In the genomic region with DNA sequence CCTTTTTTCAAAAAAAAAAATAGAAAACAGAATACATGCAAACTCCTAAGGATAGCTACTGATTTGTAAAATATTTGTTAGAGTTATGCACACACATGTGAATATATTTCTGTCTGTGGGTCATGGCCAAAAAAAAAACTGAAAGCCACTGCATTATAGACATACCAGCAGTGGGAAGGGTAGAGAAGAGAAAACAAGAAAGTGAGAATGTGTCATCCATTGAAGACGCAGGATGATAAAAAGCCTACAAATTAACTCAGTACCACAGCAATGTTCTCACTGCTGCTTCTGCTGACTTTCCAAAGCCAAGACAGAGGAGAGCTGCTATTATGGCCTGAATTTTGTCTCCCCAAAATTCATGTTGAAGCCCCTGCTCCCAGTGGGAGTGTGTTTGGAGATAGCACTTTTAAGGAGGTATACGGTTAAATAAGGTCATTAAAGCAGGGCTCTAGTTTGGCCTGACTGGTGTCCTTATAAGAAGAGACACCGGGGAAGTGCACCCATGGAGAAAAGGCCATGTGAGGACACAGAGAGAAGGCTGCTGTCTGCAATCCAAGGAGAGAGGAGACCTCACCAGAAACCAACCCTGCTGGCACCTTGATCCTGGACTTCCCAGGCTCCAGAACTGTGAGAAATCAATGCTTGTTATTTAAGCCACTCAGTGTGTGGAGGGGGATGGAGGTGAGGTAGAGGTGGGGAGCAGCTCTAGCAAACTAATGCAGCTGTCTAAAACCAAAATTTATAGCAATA, we compare ENCODE assay signal across 10 cellular contexts.
DNase-seq lines count a peak whose midpoint lies in the region; ATAC-seq and TF ChIP-seq lines count a peak whose summit lies in the region.
"Had no signal": no experiment of that assay in that cellular context is flagged by ENCODE, and none has a peak within 500 bp of the region (broad histone marks: within the 10 kb centered on the region; RNA-seq: fewer than 3 reads in every experiment).

No MANE protein-coding gene starts in this region.

- no peak overlapping the region for H3K27ac Mint-ChIP-seq in CD8-positive, alpha-beta T cell

- TF ChIP-seq CTCF in GM13976 (IDR thresholded peaks at IDR 0.05; ENCODE audit: borderline replicate concordance, control extremely low read depth, extremely low read depth, insufficient read depth, missing control alignments) (no peak), fibroblast of the aortic adventitia (IDR thresholded peaks at IDR 0.05; ENCODE audit: insufficient read depth, low read length) (no peak)
- TF ChIP-seq CTCF in CD8-positive, alpha-beta T cell (IDR thresholded peaks at IDR 0.05): no peak

- H3K9me3 Mint-ChIP-seq in CD8-positive, alpha-beta T cell: no peaks in the 10 kb centered on the region

- POLR2A ChIA-PET in CD8-positive, alpha-beta T cell (lab: Charles Lee): interaction anchor here (1.1 kb wide), 1 partner anchor 20 kb away, joined by 3 read pairs; no protein-coding TSS in a partner anchor

- H3K4me3 Mint-ChIP-seq in CD8-positive, alpha-beta T cell: no peak overlapping the region

- H3K27me3 Mint-ChIP-seq in CD8-positive, alpha-beta T cell (ENCODE audit: low read depth): no peaks in the 10 kb centered on the region

- no peaks in the 10 kb centered on the region for H3K36me3 Mint-ChIP-seq in CD8-positive, alpha-beta T cell

- CTCF ChIA-PET in CD8-positive, alpha-beta T cell (lab: Charles Lee): no interaction called here

- no peaks in the 10 kb centered on the region for H3K36me3 ChIP-seq in CD8-positive, alpha-beta T cell (ENCODE audit: insufficient read depth, low read length)
- H3K36me3 ChIP-seq: ascending aorta had no signal

- no peaks in the 10 kb centered on the region for H3K4me1 Mint-ChIP-seq in CD8-positive, alpha-beta T cell (ENCODE audit: low read depth)

- H3K4me3 ChIP-seq in fibroblast of the aortic adventitia (ENCODE audit: low read depth, low read length) (no peak overlapping the region), skin epidermis (no peak overlapping the region)
- H3K4me3 ChIP-seq in CD8-positive, alpha-beta T cell (ENCODE audit: low read depth, low read length): no peak overlapping the region
- H3K4me3 ChIP-seq: ascending aorta had no signal

- intact Hi-C loops in CD8-positive, alpha-beta T cell (cut with DNase I, micrococcal nuclease): no loop called here

- no peaks in the 10 kb centered on the region for H3K27me3 ChIP-seq in CD8-positive, alpha-beta T cell (ENCODE audit: insufficient read depth, low read length)
- H3K27me3 ChIP-seq: ascending aorta had no signal

- in situ Hi-C loops in GM13976 (cut with MboI; ENCODE audit: low sequenced_read_pairs, unreplicated experiment): no loop called here

- no peaks in the 10 kb centered on the region for H3K9me3 ChIP-seq in CD8-positive, alpha-beta T cell (ENCODE audit: low read length)
- H3K9me3 ChIP-seq: ascending aorta had no signal

- DNase-seq in GM13976 (ENCODE audit: low spot score) (peak; percentile 44), RPMI7951 (ENCODE audit: low read depth) (peak; percentile 60), fibroblast of the aortic adventitia (ENCODE audit: low read depth) (peak; percentile 74), substantia nigra (lab: John Stamatoyannopoulos, UW) (no peak)
- no peak for DNase-seq in CD8-positive, alpha-beta T cell
- DNase-seq: activated CD4-positive, alpha-beta T cell treated with anti-CD3 and anti-CD28 coated beads, Interleukin-2, amount 50 U/mL, for 4 hours had no signal

- no peak for ATAC-seq in CD8-positive, alpha-beta T cell
- ATAC-seq in HG03520 (IDR thresholded peaks at IDR 0.05; ENCODE audit: unreplicated experiment) (no peak), HG02840 (IDR thresholded peaks at IDR 0.05; ENCODE audit: low FRiP score, unreplicated experiment) (no peak)

- peak overlapping the region in 15 of 21 experiments; percentile 1 to 77 (median 46) for H3K27ac ChIP-seq in skin epidermis
- no peak overlapping the region for H3K27ac ChIP-seq in substantia nigra (ENCODE audit: low read depth, low read length, poor library complexity, severe bottlenecking)
- no peak overlapping the region for H3K27ac ChIP-seq in CD8-positive, alpha-beta T cell (ENCODE audit: low read depth, low read length)
- H3K27ac ChIP-seq: ascending aorta had no signal

- no peaks in the 10 kb centered on the region for H3K4me1 ChIP-seq in CD8-positive, alpha-beta T cell (ENCODE audit: insufficient read depth, low read length)
- H3K4me1 ChIP-seq: ascending aorta had no signal

Comparison
In these comparisons a context has a peak if more than half of its experiments do, and no peak if none do; other contexts are left out.
1. DNase-seq: peak in GM13976 (single experiment), RPMI7951 (single experiment) and fibroblast of the aortic adventitia (single experiment); none in substantia nigra (0 of 49) and CD8-positive, alpha-beta T cell (0 of 7).
2. H3K27ac ChIP-seq: peak in skin epidermis (15 of 21); none in substantia nigra (single experiment) and CD8-positive, alpha-beta T cell (single experiment).